In the genomic region with DNA sequence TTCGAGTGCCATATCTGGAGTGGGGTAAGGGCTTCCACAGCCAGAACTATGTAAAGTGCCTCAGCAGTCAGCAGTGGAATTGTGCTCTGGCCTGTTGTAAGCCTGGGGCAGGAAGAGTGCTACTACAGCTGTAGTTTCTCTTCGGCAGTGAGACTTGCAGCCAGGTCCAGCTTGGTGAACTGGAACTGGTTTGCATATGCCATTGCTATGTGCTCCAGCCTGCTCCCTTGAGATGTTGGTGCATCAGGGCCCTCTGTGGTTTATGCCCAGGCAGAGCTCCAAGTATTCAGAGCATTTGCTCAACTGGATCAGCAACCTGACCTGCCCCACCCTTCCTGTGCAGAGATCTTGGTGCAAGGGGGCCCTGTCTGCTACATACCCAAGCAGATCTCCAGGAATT, we compare ENCODE assay signal across 11 cellular contexts. TPM values are rescaled to one million over a fixed set of nuclear protein-coding genes. Genes with fewer than 3 reads are reported as not detected.
DNase-seq lines count a peak whose midpoint lies in the region; ATAC-seq, FAIRE-seq and TF ChIP-seq lines count a peak whose summit lies in the region.
"Had no signal": no experiment of that assay in that cellular context is flagged by ENCODE, and none has a peak within 500 bp of the region (broad histone marks: within the 10 kb centered on the region; RNA-seq: fewer than 3 reads in every experiment).

No MANE protein-coding gene starts in this region.

- TF ChIP-seq EP300 in HepG2 (IDR thresholded peaks at IDR 0.05; ENCODE audit: low read depth in 2 of 2, low read length in 2 of 2) = no peak
- TF ChIP-seq EP300 in HepG2 (CRISPR knock-in tag; IDR thresholded peaks at IDR 0.05; ENCODE audit: borderline replicate concordance) = no peak

- ATAC-seq in HepG2 = peak; percentile 50
- no peak for ATAC-seq in right lobe of liver
- ATAC-seq: A549, SK-N-SH treated with all-trans-retinoic acid at 6 μM for 48 hours had no signal

- DNase-seq in HepG2 (ENCODE audit: low spot score) (no peak), right lobe of liver (no peak), HT-29 (ENCODE audit: low spot score) (peak; percentile 33), epithelial cell of proximal tubule (ENCODE audit: low read depth) (peak; percentile 58), GM20000 (ENCODE audit: low spot score) (no peak), MM.1S (no peak), NCI-H69 (lab: John Stamatoyannopoulos, UW) (no peak)
- no peak for DNase-seq in activated CD4-positive, alpha-beta T cell treated with anti-CD3 and anti-CD28 coated beads, Interleukin-2, amount 50 U/mL, for 48 hours

- H3K4me2 ChIP-seq in HepG2 (ENCODE audit: low read depth, low read length) (no peak overlapping the region), MM.1S (ENCODE audit: low read depth, low read length) (no peak overlapping the region)
- H3K4me2 ChIP-seq: A549 had no signal

- no peaks in the 10 kb centered on the region for H3K9me3 ChIP-seq in HepG2 (ENCODE audit: low read length)
- no peaks in the 10 kb centered on the region for H3K9me3 ChIP-seq in right lobe of liver
- H3K9me3 ChIP-seq in MM.1S (replicated peaks; ENCODE audit: insufficient read depth, low read length) = no peaks in the 10 kb centered on the region
- H3K9me3 ChIP-seq: A549 had no signal

- in situ Hi-C loops in HepG2 (cut with HindIII; ENCODE audit: extremely low pct_ligation_motif_present, low pct_unique_long_range_greater_than_20kb) = no loop called here

- intact Hi-C loops in HepG2 (cut with micrococcal nuclease; ENCODE audit: unreplicated experiment) = no loop called here
- intact Hi-C loops in right lobe of liver (cut with DNase I) = no loop called here

- POLR2A ChIA-PET in HepG2 (lab: Yijun Ruan, JAX) = no interaction called here

- H3K79me2 ChIP-seq in HepG2 (ENCODE audit: insufficient read depth, low read length) (no peaks in the 10 kb centered on the region), MM.1S (ENCODE audit: low read length) (no peaks in the 10 kb centered on the region)
- H3K79me2 ChIP-seq: parathyroid adenoma had no signal

- 0% methylated on average over 2 of the region's 2 CpGs for WGBS in HepG2 (ENCODE audit: low lambda C conversion rate)
- WGBS in right lobe of liver (ENCODE audit: insufficient coverage, low coverage, low lambda C conversion rate, missing lambda C conversion rate) = no CpG with 5 or more reads among the region's 2 CpGs

- no peaks in the 10 kb centered on the region for H4K20me1 ChIP-seq in HepG2 (ENCODE audit: insufficient read depth, low read length)
- no peaks in the 10 kb centered on the region for H4K20me1 ChIP-seq in MM.1S (ENCODE audit: insufficient read depth, low read length)

- FAIRE-seq in HepG2 (lab: Jason Lieb, UNC) = no peak
- FAIRE-seq: A549 had no signal

- H3K4me1 ChIP-seq in HepG2 (ENCODE audit: insufficient read depth, low read length) (no peaks in the 10 kb centered on the region), right lobe of liver (no peaks in the 10 kb centered on the region), MM.1S (ENCODE audit: low read length) (no peaks in the 10 kb centered on the region)
- H3K4me1 ChIP-seq: A549, parathyroid adenoma had no signal

- H3K27ac ChIP-seq in HepG2 (ENCODE audit: extremely low read length, insufficient read depth, low read length) = no peak overlapping the region
- no peak overlapping the region for H3K27ac ChIP-seq in right lobe of liver
- no peak overlapping the region for H3K27ac ChIP-seq in MM.1S (ENCODE audit: low read length)
- H3K27ac ChIP-seq: A549, parathyroid adenoma had no signal

- CTCF ChIA-PET in HepG2 (lab: Yijun Ruan, JAX; ENCODE audit: low intra/inter-chr PET ratio, low total read pairs) = no interaction called here

- TF ChIP-seq POLR2A in HepG2 (IDR thresholded peaks at IDR 0.05; ENCODE audit: insufficient read depth in 1 of 2, low read depth in 2 of 2, low read length in 2 of 2) = no peak
- no peak for TF ChIP-seq POLR2A in right lobe of liver (IDR thresholded peaks at IDR 0.05)

- no peak for TF ChIP-seq RAD21 in HepG2 (CRISPR knock-in tag; IDR thresholded peaks at IDR 0.05)

- TF ChIP-seq CTCF in HepG2 (CRISPR knock-in tag; IDR thresholded peaks at IDR 0.05) (no peak), right lobe of liver (IDR thresholded peaks at IDR 0.05) (no peak), epithelial cell of proximal tubule (conservative IDR thresholded peaks at IDR 0.05; ENCODE audit: low read depth, low read length) (no peak), GM20000 (IDR thresholded peaks at IDR 0.05; ENCODE audit: extremely low read depth, missing control alignments) (no peak), MM.1S (IDR thresholded peaks at IDR 0.05; ENCODE audit: low read length) (no peak)

- H3K9me2 ChIP-seq in MM.1S (replicated peaks; ENCODE audit: insufficient read depth, low read length) = no peaks in the 10 kb centered on the region

- H3K4me3 ChIP-seq in HepG2 (replicated peaks in 1 of 3; ENCODE audit: insufficient read depth in 1 of 3, low read depth in 2 of 3, low read length in 3 of 3) = no peak overlapping the region
- H3K4me3 ChIP-seq in right lobe of liver = no peak overlapping the region
- H3K4me3 ChIP-seq in epithelial cell of proximal tubule (ENCODE audit: low read depth, low read length) = no peak overlapping the region
- no peak overlapping the region for H3K4me3 ChIP-seq in MM.1S (ENCODE audit: low read length)
- H3K4me3 ChIP-seq: A549 had no signal

- H3K36me3 ChIP-seq in HepG2 (replicated peaks in 1 of 2; ENCODE audit: control insufficient read depth in 1 of 2, insufficient read depth in 2 of 2, low read length in 2 of 2) = no peaks in the 10 kb centered on the region
- H3K36me3 ChIP-seq in right lobe of liver = no peaks in the 10 kb centered on the region
- no peaks in the 10 kb centered on the region; the same call in 1 of the 2 replicates for H3K36me3 ChIP-seq in MM.1S (replicated peaks; ENCODE audit: insufficient read depth, low read length)

- H3K27me3 ChIP-seq in HepG2 (ENCODE audit: control insufficient read depth in 1 of 2, insufficient read depth in 2 of 2, low read length in 2 of 2) (no peaks in the 10 kb centered on the region), right lobe of liver (no peaks in the 10 kb centered on the region), MM.1S (replicated peaks; ENCODE audit: insufficient read depth, low read length) (no peaks in the 10 kb centered on the region)

- BruUV-seq in HepG2 (replicated peaks; lab: Mats Ljungman, UMichigan) = no TSS peak

- H3F3A ChIP-seq in MM.1S (ENCODE audit: insufficient read depth, low read length) = no peaks in the 10 kb centered on the region

- H3K9ac ChIP-seq in HepG2 (ENCODE audit: insufficient read depth, low read depth, low read length) (no peak overlapping the region), MM.1S (ENCODE audit: low read length) (no peak overlapping the region)
- H3K9ac ChIP-seq: parathyroid adenoma had no signal

- H2AFZ ChIP-seq in HepG2 (ENCODE audit: low read length) (no peak overlapping the region), MM.1S (ENCODE audit: low read length) (no peak overlapping the region)
- H2AFZ ChIP-seq: parathyroid adenoma had no signal

TF ChIP-seq in HepG2, 621 proteins besides CTCF, POLR2A, EP300 and RAD21 (continues in another document):
- TF ChIP-seq POLR2AphosphoS2 (IDR thresholded peaks at IDR 0.05; ENCODE audit: low read depth, low read length) = no peak
- TF ChIP-seq, protein P1, sequence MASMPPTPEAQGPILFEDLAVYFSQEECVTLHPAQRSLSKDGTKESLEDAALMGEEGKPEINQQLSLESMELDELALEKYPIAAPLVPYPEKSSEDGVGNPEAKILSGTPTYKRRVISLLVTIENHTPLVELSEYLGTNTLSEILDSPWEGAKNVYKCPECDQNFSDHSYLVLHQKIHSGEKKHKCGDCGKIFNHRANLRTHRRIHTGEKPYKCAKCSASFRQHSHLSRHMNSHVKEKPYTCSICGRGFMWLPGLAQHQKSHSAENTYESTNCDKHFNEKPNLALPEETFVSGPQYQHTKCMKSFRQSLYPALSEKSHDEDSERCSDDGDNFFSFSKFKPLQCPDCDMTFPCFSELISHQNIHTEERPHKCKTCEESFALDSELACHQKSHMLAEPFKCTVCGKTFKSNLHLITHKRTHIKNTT (CRISPR knock-in tag; IDR thresholded peaks at IDR 0.05) = no peak
- no peak for TF ChIP-seq ZNF44 (CRISPR knock-in tag; IDR thresholded peaks at IDR 0.05)

RNA-seq across cellular contexts. Expression of a gene that starts 47.8 kb away (rescaled TPM):
- total RNA-seq in HepG2 (2016; rRNA removed; fragmentation: Illumina TruSeq; extraction: Trizol) = 0.06 and 0.07 TPM in 2 replicates
- total RNA-seq in HepG2 (2016; cell fraction: cytosol; rRNA removed; fragmentation: Illumina TruSeq; extraction: Trizol; ENCODE audit: low read depth) = not detected in 2 replicates
- total RNA-seq in HepG2 (2016; cell fraction: insoluble cytoplasmic fraction; rRNA removed; fragmentation: Illumina TruSeq; extraction: Trizol) = 0.02 and 0.10 TPM in 2 replicates
- total RNA-seq in HepG2 (2016; cell fraction: membrane; rRNA removed; fragmentation: Illumina TruSeq; extraction: Trizol) = 0.03 TPM in 1 of 2 replicates, not detected in the other
- total RNA-seq in HepG2 (2016; cell fraction: nucleus; rRNA removed; fragmentation: Illumina TruSeq; extraction: Trizol) = not detected in 2 replicates
- polyA plus RNA-seq in HepG2 (2011; rRNA removed) = 0.03 and 0.09 TPM in 2 replicates
- 0.03 TPM in 2 replicates for polyA plus RNA-seq in HepG2 (2011; cell fraction: cytosol; rRNA removed)
- 0.06 TPM in 1 of 2 replicates, not detected in the other for polyA plus RNA-seq in HepG2 (2011; cell fraction: nucleus; rRNA removed)
- not detected in 2 replicates for polyA plus RNA-seq in HepG2 (2012)
- not detected in 2 replicates for polyA plus RNA-seq in HepG2 (2016; cell fraction: cytosol; fragmentation: Illumina TruSeq; extraction: Trizol; ENCODE audit: low read depth)
- polyA plus RNA-seq in HepG2 (2016; cell fraction: insoluble cytoplasmic fraction; fragmentation: Illumina TruSeq; extraction: Trizol; ENCODE audit: low read depth) = 0.05 and 0.08 TPM in 2 replicates
- not detected in 2 replicates for polyA plus RNA-seq in HepG2 (2016; cell fraction: membrane; fragmentation: Illumina TruSeq; extraction: Trizol; ENCODE audit: low read depth)
- polyA plus RNA-seq in HepG2 (2016; cell fraction: nucleus; fragmentation: Illumina TruSeq; extraction: Trizol; ENCODE audit: insufficient read depth, low read depth) = not detected in 2 replicates
- 0.04 and 0.49 TPM in 2 replicates for polyA minus RNA-seq in HepG2 (2011; rRNA and poly(A)+ RNA removed; ENCODE audit: low replicate concordance)
- polyA minus RNA-seq in HepG2 (2011; cell fraction: cytosol; rRNA and poly(A)+ RNA removed) = not detected in 2 replicates
- polyA minus RNA-seq in HepG2 (2011; cell fraction: nucleus; rRNA and poly(A)+ RNA removed) = 0.12 and 0.26 TPM in 2 replicates
- under 1 TPM in 3 of 6 experiments, not detected in 3; 0.06 to 0.30 (median 0.20) TPM for total RNA-seq in right lobe of liver
- total RNA-seq in HT-29 (2014; rRNA removed; shearing (Covaris generic)) = not detected in 2 replicates
- total RNA-seq in epithelial cell of proximal tubule = not detected in 2 replicates
- polyA plus RNA-seq: A549 had no signal

Comparison
In these comparisons a context has a peak if more than half of its experiments do, and no peak if none do; other contexts are left out.
1. DNase-seq: peak in HT-29 (single experiment) and epithelial cell of proximal tubule (single experiment); none in HepG2 (single experiment), right lobe of liver (0 of 3), GM20000 (single experiment), MM.1S (single experiment), activated CD4-positive, alpha-beta T cell treated with anti-CD3 and anti-CD28 coated beads, Interleukin-2, amount 50 U/mL, for 48 hours (0 of 2) and NCI-H69 (single experiment).